22 cellular contexts compared by ENCODE assay signal in the genomic region with DNA sequence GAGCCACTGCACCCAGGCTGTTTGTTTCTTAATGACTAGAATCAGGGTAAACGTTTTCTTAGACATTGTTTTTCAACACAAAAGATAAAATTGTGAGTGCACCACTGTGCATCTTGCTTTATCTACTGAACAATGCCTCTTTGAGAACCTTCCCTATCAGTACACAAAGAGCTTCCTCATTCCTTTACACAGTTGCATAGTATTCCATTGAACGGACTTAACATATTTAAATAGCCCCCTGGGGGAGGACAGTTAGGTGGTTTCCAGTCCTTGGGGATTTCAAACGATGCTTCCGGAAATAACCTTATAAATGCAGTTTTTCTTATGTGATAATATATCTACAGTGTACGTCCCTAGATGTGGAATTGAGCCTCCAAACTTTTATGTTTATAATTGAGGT. TPM values are rescaled to one million over a fixed set of nuclear protein-coding genes. Genes with fewer than 3 reads are reported as not detected.
A peak's percentile ranks its signal among the peaks of the same experiment; 100 is the strongest.
DNase-seq lines count a peak whose midpoint lies in the region; ATAC-seq and TF ChIP-seq lines count a peak whose summit lies in the region.
"Had no signal": no experiment of that assay in that cellular context is flagged by ENCODE, and none has a peak within 500 bp of the region (broad histone marks: within the 10 kb centered on the region; RNA-seq: fewer than 3 reads in every experiment).

No MANE protein-coding gene starts in this region.

- H3K27ac ChIP-seq in SK-N-SH (ENCODE audit: low read depth in 2 of 2, low read length in 1 of 2): no peak overlapping the region
- H3K27ac ChIP-seq: 22Rv1, C4-2B, RWPE1 had no signal

- H3K27me3 ChIP-seq in SK-N-SH (ENCODE audit: insufficient read depth): no peaks in the 10 kb centered on the region

- ATAC-seq in SK-N-SH treated with all-trans-retinoic acid at 6 μM for 48 hours (no peak), HG03097 (IDR thresholded peaks at IDR 0.05; ENCODE audit: low FRiP score, unreplicated experiment) (no peak)
- ATAC-seq: CD8-positive, alpha-beta T cell; Panc1 had no signal

- TF ChIP-seq RAD21 in SK-N-SH (IDR thresholded peaks at IDR 0.05; ENCODE audit: low read length): no peak

- no peak for TF ChIP-seq EP300 in SK-N-SH (IDR thresholded peaks at IDR 0.05; ENCODE audit: borderline replicate concordance in 1 of 2, low read depth in 1 of 2, low read length in 1 of 2)

- 0 out of 2 replicates have a peak, but pooled peaks cover 6% of the 10 kb centered on the region for H4K20me1 ChIP-seq in SK-N-SH (ENCODE audit: insufficient read depth)

- peaks cover 61% of the 10 kb centered on the region for H3K79me2 ChIP-seq in SK-N-SH (ENCODE audit: insufficient read depth)

- H3K4me3 ChIP-seq in SK-N-SH (ENCODE audit: low read depth in 2 of 2, low read length in 1 of 2): no peak overlapping the region

- CTCF ChIA-PET in SK-N-SH (lab: Yijun Ruan, JAX): no interaction called here

- peaks cover 2 to 13% of the 10 kb centered on the region in 2 experiments for H3K36me3 ChIP-seq in SK-N-SH (replicated peaks in 1 of 2; ENCODE audit: control insufficient read depth in 1 of 2, insufficient read depth in 2 of 2, low read length in 1 of 2)

- POLR2A ChIA-PET in SK-N-SH (lab: Yijun Ruan, JAX): no interaction called here

- DNase-seq in SK-N-SH (peak; percentile 2), foreskin melanocyte (peak; percentile 32)
- DNase-seq: CD8-positive, alpha-beta T cell; DMS153; DND-41; Kasumi-1; NCI-H1092 treated with DMSO at 0.1 percent for 48 hours; NCI-H1436; NCI-H187; NCI-H2081 treated with DMSO at 0.1 percent for 48 hours; NCI-H2171; NCI-H226; NCI-H510A; NCI-H69; SHP77; SW 1271 had no signal

- H2AFZ ChIP-seq in SK-N-SH (ENCODE audit: low read depth): no peak overlapping the region

- no peaks in the 10 kb centered on the region for H3K4me1 ChIP-seq in SK-N-SH (ENCODE audit: control insufficient read depth in 1 of 2, insufficient read depth in 2 of 2, low read depth in 1 of 2, low read length in 1 of 2)

- no peaks in the 10 kb centered on the region for H3K9me3 ChIP-seq in SK-N-SH

- H3K4me2 ChIP-seq in SK-N-SH: no peak overlapping the region

- no peaks in the 10 kb centered on the region for H3K9me2 ChIP-seq in SK-N-SH

- WGBS in SK-N-SH (ENCODE audit: low lambda C conversion rate): 91% methylated on average over 5 of the region's 5 CpGs

- no peak overlapping the region for H3K9ac ChIP-seq in SK-N-SH

- H3F3A ChIP-seq in SK-N-SH (replicated peaks; ENCODE audit: insufficient read depth): no peaks in the 10 kb centered on the region

- TF ChIP-seq CTCF in SK-N-SH (IDR thresholded peaks at IDR 0.05): no peak

TF ChIP-seq in SK-N-SH, 30 proteins besides CTCF, POLR2A, EP300 and RAD21:
- TF ChIP-seq CHD2 (IDR thresholded peaks at IDR 0.05; ENCODE audit: low read length, partially characterized antibody): no peak
- no peak for TF ChIP-seq NRF1 (IDR thresholded peaks at IDR 0.05; ENCODE audit: low read depth, low read length)
- TF ChIP-seq, protein P1, sequence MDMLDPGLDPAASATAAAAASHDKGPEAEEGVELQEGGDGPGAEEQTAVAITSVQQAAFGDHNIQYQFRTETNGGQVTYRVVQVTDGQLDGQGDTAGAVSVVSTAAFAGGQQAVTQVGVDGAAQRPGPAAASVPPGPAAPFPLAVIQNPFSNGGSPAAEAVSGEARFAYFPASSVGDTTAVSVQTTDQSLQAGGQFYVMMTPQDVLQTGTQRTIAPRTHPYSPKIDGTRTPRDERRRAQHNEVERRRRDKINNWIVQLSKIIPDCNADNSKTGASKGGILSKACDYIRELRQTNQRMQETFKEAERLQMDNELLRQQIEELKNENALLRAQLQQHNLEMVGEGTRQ (IDR thresholded peaks at IDR 0.05; ENCODE audit: borderline replicate concordance, low read depth, low read length): no peak
- TF ChIP-seq SMC3 (IDR thresholded peaks at IDR 0.05; ENCODE audit: low read depth, low read length): no peak
- TF ChIP-seq, protein P2, sequence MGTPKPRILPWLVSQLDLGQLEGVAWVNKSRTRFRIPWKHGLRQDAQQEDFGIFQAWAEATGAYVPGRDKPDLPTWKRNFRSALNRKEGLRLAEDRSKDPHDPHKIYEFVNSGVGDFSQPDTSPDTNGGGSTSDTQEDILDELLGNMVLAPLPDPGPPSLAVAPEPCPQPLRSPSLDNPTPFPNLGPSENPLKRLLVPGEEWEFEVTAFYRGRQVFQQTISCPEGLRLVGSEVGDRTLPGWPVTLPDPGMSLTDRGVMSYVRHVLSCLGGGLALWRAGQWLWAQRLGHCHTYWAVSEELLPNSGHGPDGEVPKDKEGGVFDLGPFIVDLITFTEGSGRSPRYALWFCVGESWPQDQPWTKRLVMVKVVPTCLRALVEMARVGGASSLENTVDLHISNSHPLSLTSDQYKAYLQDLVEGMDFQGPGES (IDR thresholded peaks at IDR 0.05; ENCODE audit: low read depth, low read length): no peak

TF ChIP-seq in SK-N-SH treated with all-trans-retinoic acid at 6 μM for 48 hours, 23 proteins besides CTCF, POLR2A, EP300 and RAD21:
- no peak for TF ChIP-seq ARNTL (CRISPR knock-in tag; IDR thresholded peaks at IDR 0.05; ENCODE audit: borderline replicate concordance, low read depth)
- no peak for TF ChIP-seq ZNF70 (CRISPR knock-in tag; IDR thresholded peaks at IDR 0.05)
- TF ChIP-seq ZNF565 (CRISPR knock-in tag; conservative IDR thresholded peaks at IDR 0.05; ENCODE audit: low read depth): no peak
- TF ChIP-seq, protein P3, sequence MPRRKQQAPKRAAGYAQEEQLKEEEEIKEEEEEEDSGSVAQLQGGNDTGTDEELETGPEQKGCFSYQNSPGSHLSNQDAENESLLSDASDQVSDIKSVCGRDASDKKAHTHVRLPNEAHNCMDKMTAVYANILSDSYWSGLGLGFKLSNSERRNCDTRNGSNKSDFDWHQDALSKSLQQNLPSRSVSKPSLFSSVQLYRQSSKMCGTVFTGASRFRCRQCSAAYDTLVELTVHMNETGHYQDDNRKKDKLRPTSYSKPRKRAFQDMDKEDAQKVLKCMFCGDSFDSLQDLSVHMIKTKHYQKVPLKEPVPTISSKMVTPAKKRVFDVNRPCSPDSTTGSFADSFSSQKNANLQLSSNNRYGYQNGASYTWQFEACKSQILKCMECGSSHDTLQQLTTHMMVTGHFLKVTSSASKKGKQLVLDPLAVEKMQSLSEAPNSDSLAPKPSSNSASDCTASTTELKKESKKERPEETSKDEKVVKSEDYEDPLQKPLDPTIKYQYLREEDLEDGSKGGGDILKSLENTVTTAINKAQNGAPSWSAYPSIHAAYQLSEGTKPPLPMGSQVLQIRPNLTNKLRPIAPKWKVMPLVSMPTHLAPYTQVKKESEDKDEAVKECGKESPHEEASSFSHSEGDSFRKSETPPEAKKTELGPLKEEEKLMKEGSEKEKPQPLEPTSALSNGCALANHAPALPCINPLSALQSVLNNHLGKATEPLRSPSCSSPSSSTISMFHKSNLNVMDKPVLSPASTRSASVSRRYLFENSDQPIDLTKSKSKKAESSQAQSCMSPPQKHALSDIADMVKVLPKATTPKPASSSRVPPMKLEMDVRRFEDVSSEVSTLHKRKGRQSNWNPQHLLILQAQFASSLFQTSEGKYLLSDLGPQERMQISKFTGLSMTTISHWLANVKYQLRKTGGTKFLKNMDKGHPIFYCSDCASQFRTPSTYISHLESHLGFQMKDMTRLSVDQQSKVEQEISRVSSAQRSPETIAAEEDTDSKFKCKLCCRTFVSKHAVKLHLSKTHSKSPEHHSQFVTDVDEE (CRISPR knock-in tag; IDR thresholded peaks at IDR 0.05): no peak
- TF ChIP-seq RARB (CRISPR knock-in tag; IDR thresholded peaks at IDR 0.05): no peak
- TF ChIP-seq ESRRG (CRISPR knock-in tag; IDR thresholded peaks at IDR 0.05): no peak
- no peak for TF ChIP-seq BACH2 (CRISPR knock-in tag; IDR thresholded peaks at IDR 0.05; ENCODE audit: borderline replicate concordance)
- TF ChIP-seq ZNF8 (CRISPR knock-in tag; IDR thresholded peaks at IDR 0.05): no peak
- no peak for TF ChIP-seq CSRNP3 (CRISPR knock-in tag; IDR thresholded peaks at IDR 0.05)
- TF ChIP-seq ZC3H10 (CRISPR knock-in tag; IDR thresholded peaks at IDR 0.05): no peak
- TF ChIP-seq SNAI2 (CRISPR knock-in tag; IDR thresholded peaks at IDR 0.05): no peak
- no peak for TF ChIP-seq TOX (CRISPR knock-in tag; IDR thresholded peaks at IDR 0.05; ENCODE audit: borderline replicate concordance)
TF ChIP-seq in SK-N-SH treated with all-trans-retinoic acid at 6 μM for 48 hours: peak in this region for 0.

RNA-seq across cellular contexts. Expression of gene POLD1, which starts 8.6 kb away (rescaled TPM):
- polyA plus RNA-seq in SK-N-SH (2012; rRNA removed): 28.6 and 33.6 TPM in 2 replicates
- polyA plus RNA-seq in SK-N-SH (2012; cell fraction: cytosol; rRNA removed): 8.1 and 14.9 TPM in 2 replicates
- polyA plus RNA-seq in SK-N-SH (2012; cell fraction: nucleus; rRNA removed): 109 and 151 TPM in 2 replicates

RNA-seq across cellular contexts. Expression of gene NR1H2, which starts 16.5 kb away (rescaled TPM):
- polyA plus RNA-seq in SK-N-SH (2012; rRNA removed): 72.8 and 108 TPM in 2 replicates
- 66.3 and 75.1 TPM in 2 replicates for polyA plus RNA-seq in SK-N-SH (2012; cell fraction: cytosol; rRNA removed)
- 141 and 150 TPM in 2 replicates for polyA plus RNA-seq in SK-N-SH (2012; cell fraction: nucleus; rRNA removed)

RNA-seq across cellular contexts. Expression of gene SPIB, which starts 26.0 kb away (rescaled TPM):
- not detected in 2 replicates for polyA plus RNA-seq in SK-N-SH (2012; rRNA removed)
- polyA plus RNA-seq in SK-N-SH (2012; cell fraction: cytosol; rRNA removed): 0.06 TPM in 1 of 2 replicates, not detected in the other
- polyA plus RNA-seq in SK-N-SH (2012; cell fraction: nucleus; rRNA removed): not detected in 2 replicates

RNA-seq across cellular contexts. Expression of gene NAPSA, which starts 27.3 kb away (rescaled TPM):
- 0.43 and 0.76 TPM in 2 replicates for polyA plus RNA-seq in SK-N-SH (2012; rRNA removed)
- 0.05 and 0.20 TPM in 2 replicates for polyA plus RNA-seq in SK-N-SH (2012; cell fraction: cytosol; rRNA removed)
- 3.4 and 4.7 TPM in 2 replicates for polyA plus RNA-seq in SK-N-SH (2012; cell fraction: nucleus; rRNA removed)

RNA-seq across cellular contexts. Expression of gene MYBPC2, which starts 39.9 kb away (rescaled TPM):
- polyA plus RNA-seq in SK-N-SH (2012; rRNA removed): not detected in 2 replicates
- polyA plus RNA-seq in SK-N-SH (2012; cell fraction: cytosol; rRNA removed): not detected in 2 replicates
- not detected in 2 replicates for polyA plus RNA-seq in SK-N-SH (2012; cell fraction: nucleus; rRNA removed)
